ENCODE assay signal across 17 cellular contexts in genomic region chr5:7246312-7246711, GRCh38.
DNase-seq lines count a peak whose midpoint lies in the region; ATAC-seq, FAIRE-seq and TF ChIP-seq lines count a peak whose summit lies in the region.
"Had no signal": no experiment of that assay in that cellular context is flagged by ENCODE, and none has a peak within 500 bp of the region (broad histone marks: within the 10 kb centered on the region; RNA-seq: fewer than 3 reads in every experiment).

No MANE protein-coding gene starts in this region.

- no peaks in the 10 kb centered on the region for H3K4me1 Mint-ChIP-seq in naive thymus-derived CD8-positive, alpha-beta T cell
- H3K4me1 Mint-ChIP-seq in activated CD4-positive, alpha-beta T cell treated with anti-CD3 and anti-CD28 coated beads, Interleukin-2, amount 10 ng/mL, durations not matched to agents 7 days and 5 days: no peaks in the 10 kb centered on the region
- H3K4me1 Mint-ChIP-seq: B cell had no signal

- H3K27ac Mint-ChIP-seq in naive thymus-derived CD8-positive, alpha-beta T cell: no peak overlapping the region
- no peak overlapping the region for H3K27ac Mint-ChIP-seq in activated CD4-positive, alpha-beta T cell treated with anti-CD3 and anti-CD28 coated beads, Interleukin-2, amount 10 ng/mL, durations not matched to agents 7 days and 5 days
- H3K27ac Mint-ChIP-seq: B cell; CD8-positive, alpha-beta T cell had no signal

- no peak for ATAC-seq in naive thymus-derived CD8-positive, alpha-beta T cell
- ATAC-seq: CD8-positive, alpha-beta T cell; GM12878 had no signal

- H3K36me3 ChIP-seq in bronchial epithelial cell (ENCODE audit: control insufficient read depth, insufficient read depth, low read length): no peaks in the 10 kb centered on the region
- H3K36me3 ChIP-seq: BLaER1 treated with 17β-estradiol and CSF1 and Interleukin-3, amounts not matched to agents 10 nM and 100 nM; HAP-1 had no signal

- no peaks in the 10 kb centered on the region for H3K36me3 Mint-ChIP-seq in naive thymus-derived CD8-positive, alpha-beta T cell
- H3K36me3 Mint-ChIP-seq in activated CD4-positive, alpha-beta T cell treated with anti-CD3 and anti-CD28 coated beads, Interleukin-2, amount 10 ng/mL, durations not matched to agents 7 days and 5 days (ENCODE audit: low read depth): no peaks in the 10 kb centered on the region
- H3K36me3 Mint-ChIP-seq: CD8-positive, alpha-beta T cell had no signal

- H3K4me3 ChIP-seq in bronchial epithelial cell (ENCODE audit: low read depth, low read length): no peak overlapping the region
- H3K4me3 ChIP-seq: BLaER1 treated with 17β-estradiol and CSF1 and Interleukin-3, amounts not matched to agents 10 nM and 100 nM; GM12878; GM23248; HAP-1 had no signal

- H3K27me3 Mint-ChIP-seq in naive thymus-derived CD8-positive, alpha-beta T cell: peaks cover 0 to 5% (median 0%) of the 10 kb centered on the region in 5 donors
- H3K27me3 Mint-ChIP-seq in activated CD4-positive, alpha-beta T cell treated with anti-CD3 and anti-CD28 coated beads, Interleukin-2, amount 10 ng/mL, durations not matched to agents 7 days and 5 days: peaks cover 2% of the 10 kb centered on the region
- H3K27me3 Mint-ChIP-seq: B cell had no signal

- in situ Hi-C loops in Caki2 (cut with HindIII; ENCODE audit: low pct_unique_long_range_greater_than_20kb, low sequenced_read_pairs): no loop called here

- H3K4me3 Mint-ChIP-seq in naive thymus-derived CD8-positive, alpha-beta T cell: no peak overlapping the region
- no peak overlapping the region for H3K4me3 Mint-ChIP-seq in activated CD4-positive, alpha-beta T cell treated with anti-CD3 and anti-CD28 coated beads, Interleukin-2, amount 10 ng/mL, durations not matched to agents 7 days and 5 days
- H3K4me3 Mint-ChIP-seq: B cell; CD8-positive, alpha-beta T cell had no signal

- CTCF ChIA-PET in activated CD4-positive, alpha-beta T cell treated with anti-CD3 and anti-CD28 coated beads, Interleukin-2, amount 10 ng/mL, durations not matched to agents 7 days and 5 days (lab: Charles Lee): no interaction called here

- DNase-seq in Caki2 (ENCODE audit: low read depth) (peak; percentile 8), bronchial epithelial cell (ENCODE audit: low read depth) (peak; percentile 1), left kidney (ENCODE audit: low read depth, low spot score) (peak; percentile 16), retina (peak; percentile 21), NCI-H748 (lab: John Stamatoyannopoulos, UW; ENCODE audit: unreplicated experiment) (no peak)
- DNase-seq in naive thymus-derived CD8-positive, alpha-beta T cell: no peak
- no peak for DNase-seq in activated CD4-positive, alpha-beta T cell treated with anti-CD3 and anti-CD28 coated beads, Interleukin-2, amount 10 ng/mL, durations not matched to agents 7 days and 5 days
- DNase-seq: CD8-positive, alpha-beta T cell; DMS 273 treated with DMSO at 0.1 percent for 48 hours; DMS53; DND-41; EL; GM23248 had no signal

- TF ChIP-seq CTCF in bronchial epithelial cell (IDR thresholded peaks at IDR 0.05; ENCODE audit: insufficient read depth, low read length, severe bottlenecking): no peak

- H3K9me3 Mint-ChIP-seq in naive thymus-derived CD8-positive, alpha-beta T cell: peaks cover 0 to 8% (median 0%) of the 10 kb centered on the region in 9 donors
- no peaks in the 10 kb centered on the region for H3K9me3 Mint-ChIP-seq in activated CD4-positive, alpha-beta T cell treated with anti-CD3 and anti-CD28 coated beads, Interleukin-2, amount 10 ng/mL, durations not matched to agents 7 days and 5 days

- POLR2A ChIA-PET in naive thymus-derived CD8-positive, alpha-beta T cell (lab: Charles Lee): no interaction called here
- POLR2A ChIA-PET in activated CD4-positive, alpha-beta T cell treated with anti-CD3 and anti-CD28 coated beads, Interleukin-2, amount 10 ng/mL, durations not matched to agents 7 days and 5 days (lab: Charles Lee): no interaction called here

- H3K27me3 ChIP-seq in bronchial epithelial cell (ENCODE audit: control insufficient read depth, insufficient read depth, low read length): no peaks in the 10 kb centered on the region
- H3K27me3 ChIP-seq: BLaER1 treated with 17β-estradiol and CSF1 and Interleukin-3, amounts not matched to agents 10 nM and 100 nM had no signal

- no peak for FAIRE-seq in bronchial epithelial cell (lab: Jason Lieb, UNC)
- FAIRE-seq: GM12878 had no signal

Comparison
In these comparisons a context has a peak if more than half of its experiments do, and no peak if none do; other contexts are left out.
1. DNase-seq: peak in Caki2 (single experiment), bronchial epithelial cell (single experiment), left kidney (single experiment) and retina (single experiment); none in NCI-H748 (single experiment), naive thymus-derived CD8-positive, alpha-beta T cell (0 of 10) and activated CD4-positive, alpha-beta T cell treated with anti-CD3 and anti-CD28 coated beads, Interleukin-2, amount 10 ng/mL, durations not matched to agents 7 days and 5 days (single experiment).